In the genomic region with DNA sequence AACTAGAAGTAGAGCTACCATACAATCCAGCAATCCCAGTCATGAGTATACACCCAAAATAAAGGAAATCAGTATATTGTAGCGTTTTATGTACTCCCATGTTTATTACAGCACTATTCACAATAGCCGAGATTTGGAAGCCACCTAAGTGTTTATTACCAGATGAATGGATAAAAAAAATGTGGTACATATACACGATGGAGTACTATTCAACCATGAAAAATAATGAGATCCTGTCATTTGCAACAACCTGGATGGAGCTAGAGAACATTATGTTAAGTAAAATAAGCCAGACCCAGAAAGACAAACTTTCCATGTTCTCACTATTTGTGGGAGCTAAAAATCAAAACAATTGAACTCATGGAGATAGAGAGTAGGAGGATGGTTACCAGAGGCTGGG, we compare ENCODE assay signal across 3 cellular contexts.
TF ChIP-seq lines count a peak whose summit lies in the region.

No MANE protein-coding gene starts in this region.

TF ChIP-seq in SK-N-SH, 30 proteins besides CTCF, POLR2A, EP300 and RAD21 (continued from another document):
- TF ChIP-seq, protein P1, sequence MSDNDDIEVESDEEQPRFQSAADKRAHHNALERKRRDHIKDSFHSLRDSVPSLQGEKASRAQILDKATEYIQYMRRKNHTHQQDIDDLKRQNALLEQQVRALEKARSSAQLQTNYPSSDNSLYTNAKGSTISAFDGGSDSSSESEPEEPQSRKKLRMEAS (IDR thresholded peaks at IDR 0.05; ENCODE audit: low read depth): no peak

TF ChIP-seq in HEK293, 187 proteins besides CTCF, POLR2A, EP300 and RAD21:
- TF ChIP-seq, protein P2, sequence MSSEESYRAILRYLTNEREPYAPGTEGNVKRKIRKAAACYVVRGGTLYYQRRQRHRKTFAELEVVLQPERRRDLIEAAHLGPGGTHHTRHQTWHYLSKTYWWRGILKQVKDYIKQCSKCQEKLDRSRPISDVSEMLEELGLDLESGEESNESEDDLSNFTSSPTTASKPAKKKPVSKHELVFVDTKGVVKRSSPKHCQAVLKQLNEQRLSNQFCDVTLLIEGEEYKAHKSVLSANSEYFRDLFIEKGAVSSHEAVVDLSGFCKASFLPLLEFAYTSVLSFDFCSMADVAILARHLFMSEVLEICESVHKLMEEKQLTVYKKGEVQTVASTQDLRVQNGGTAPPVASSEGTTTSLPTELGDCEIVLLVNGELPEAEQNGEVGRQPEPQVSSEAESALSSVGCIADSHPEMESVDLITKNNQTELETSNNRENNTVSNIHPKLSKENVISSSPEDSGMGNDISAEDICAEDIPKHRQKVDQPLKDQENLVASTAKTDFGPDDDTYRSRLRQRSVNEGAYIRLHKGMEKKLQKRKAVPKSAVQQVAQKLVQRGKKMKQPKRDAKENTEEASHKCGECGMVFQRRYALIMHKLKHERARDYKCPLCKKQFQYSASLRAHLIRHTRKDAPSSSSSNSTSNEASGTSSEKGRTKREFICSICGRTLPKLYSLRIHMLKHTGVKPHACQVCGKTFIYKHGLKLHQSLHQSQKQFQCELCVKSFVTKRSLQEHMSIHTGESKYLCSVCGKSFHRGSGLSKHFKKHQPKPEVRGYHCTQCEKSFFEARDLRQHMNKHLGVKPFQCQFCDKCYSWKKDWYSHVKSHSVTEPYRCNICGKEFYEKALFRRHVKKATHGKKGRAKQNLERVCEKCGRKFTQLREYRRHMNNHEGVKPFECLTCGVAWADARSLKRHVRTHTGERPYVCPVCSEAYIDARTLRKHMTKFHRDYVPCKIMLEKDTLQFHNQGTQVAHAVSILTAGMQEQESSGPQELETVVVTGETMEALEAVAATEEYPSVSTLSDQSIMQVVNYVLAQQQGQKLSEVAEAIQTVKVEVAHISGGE (tag by site-specific recombination; conservative IDR thresholded peaks at IDR 0.05; ENCODE audit: low read depth): no peak
- TF ChIP-seq SETDB1 (IDR thresholded peaks at IDR 0.05; ENCODE audit: insufficient read length, low read length) (no peak), ZNF146 (tag by site-specific recombination; IDR thresholded peaks at IDR 0.05) (peak; percentile 74)

TF ChIP-seq in K562, 482 proteins besides CTCF, POLR2A, EP300 and RAD21 (continued from another document):
- TF ChIP-seq MYC (IDR thresholded peaks at IDR 0.05; ENCODE audit: low read depth, low read length) (no peak), MYC (CRISPR knock-in tag; IDR thresholded peaks at IDR 0.05; ENCODE audit: borderline replicate concordance, low read depth) (no peak), RBM25 (IDR thresholded peaks at IDR 0.05; ENCODE audit: low read depth, low read length, severe bottlenecking) (peak; percentile 13), ZFX (CRISPR knock-in tag; IDR thresholded peaks at IDR 0.05) (no peak)
TF ChIP-seq in K562: peak in this region for 2.
